In the genomic region with DNA sequence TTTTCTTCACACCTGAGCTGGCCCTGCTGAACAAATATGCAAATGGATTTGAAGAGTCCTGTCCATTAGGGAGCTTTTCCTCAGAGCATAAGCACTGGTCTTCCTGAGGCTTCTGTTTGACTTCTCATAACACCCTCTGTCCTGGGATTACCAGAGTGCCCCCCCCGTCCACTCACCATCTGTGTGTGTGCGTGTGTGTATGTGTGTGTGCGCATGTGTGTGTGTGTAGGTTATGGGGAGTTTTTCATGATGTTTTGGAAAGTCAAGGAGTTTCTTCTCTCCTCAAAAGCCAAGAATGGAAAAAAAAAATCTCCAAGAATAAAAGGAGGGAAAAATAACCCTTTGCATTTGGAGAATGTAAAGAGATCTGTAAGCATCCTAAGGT, we compare ENCODE assay signal across 13 cellular contexts. TPM values are rescaled to one million over a fixed set of nuclear protein-coding genes. Genes with fewer than 3 reads are reported as not detected.
DNase-seq lines count a peak whose midpoint lies in the region; ATAC-seq, FAIRE-seq and TF ChIP-seq lines count a peak whose summit lies in the region.
"Had no signal": no experiment of that assay in that cellular context is flagged by ENCODE, and none has a peak within 500 bp of the region (broad histone marks: within the 10 kb centered on the region; RNA-seq: fewer than 3 reads in every experiment).

No MANE protein-coding gene starts in this region.

- H3K27ac ChIP-seq in CD8-positive, alpha-beta T cell (ENCODE audit: low read depth, low read length), result no peak overlapping the region
- peak overlapping the region; percentile 92 to 97 for H3K27ac ChIP-seq in prostate gland

- WGBS in prostate gland, result 82% methylated on average over 3 of the region's 3 CpGs

- no peaks in the 10 kb centered on the region for H3K9me3 ChIP-seq in CD8-positive, alpha-beta T cell (ENCODE audit: low read length)
- H3K9me3 ChIP-seq in prostate gland, result no peaks in the 10 kb centered on the region

- no peaks in the 10 kb centered on the region for H3K36me3 ChIP-seq in CD8-positive, alpha-beta T cell (ENCODE audit: insufficient read depth, low read length)
- H3K36me3 ChIP-seq in prostate gland, result no peaks in the 10 kb centered on the region

- CTCF ChIA-PET in CD8-positive, alpha-beta T cell (lab: Charles Lee), result no interaction called here

- no peak overlapping the region for H3K4me3 ChIP-seq in CD8-positive, alpha-beta T cell (ENCODE audit: low read depth, low read length)
- no peak overlapping the region for H3K4me3 ChIP-seq in fibroblast of mammary gland (ENCODE audit: control insufficient read depth, low read depth, low read length)
- no peak overlapping the region for H3K4me3 ChIP-seq in prostate gland

- H3K27me3 ChIP-seq in CD8-positive, alpha-beta T cell (ENCODE audit: insufficient read depth, low read length), result no peaks in the 10 kb centered on the region
- no peaks in the 10 kb centered on the region for H3K27me3 ChIP-seq in prostate gland (replicated peaks; ENCODE audit: insufficient read depth)

- H3K27me3 Mint-ChIP-seq in CD8-positive, alpha-beta T cell (ENCODE audit: low read depth), result peaks cover 13% of the 10 kb centered on the region

- H3K4me1 ChIP-seq in CD8-positive, alpha-beta T cell (ENCODE audit: insufficient read depth, low read length), result peaks cover 12% of the 10 kb centered on the region
- H3K4me1 ChIP-seq in prostate gland (replicated peaks), result peaks cover 3% of the 10 kb centered on the region

- no peak for TF ChIP-seq CTCF in CD8-positive, alpha-beta T cell (IDR thresholded peaks at IDR 0.05)
- TF ChIP-seq CTCF in fibroblast of mammary gland (conservative IDR thresholded peaks at IDR 0.05; ENCODE audit: control insufficient read depth, insufficient read depth, low read depth, low read length), result no peak
- TF ChIP-seq CTCF in prostate gland (IDR thresholded peaks at IDR 0.05), result no peak

- peaks cover 5% of the 10 kb centered on the region for H3K4me1 Mint-ChIP-seq in CD8-positive, alpha-beta T cell (ENCODE audit: low read depth)

- no peak for DNase-seq in CD8-positive, alpha-beta T cell
- peak; percentile 8 for DNase-seq in HT-29 (ENCODE audit: low spot score)
- DNase-seq in fibroblast of mammary gland (ENCODE audit: low read depth), result peak; percentile 18
- no peak for DNase-seq in prostate gland (ENCODE audit: low spot score)
- DNase-seq in HuH-7.5 (ENCODE audit: low spot score), result no peak
- no peak for DNase-seq in H54 (ENCODE audit: insufficient read length, low spot score)
- DNase-seq: activated naive CD4-positive, alpha-beta T cell treated with anti-CD3 and anti-CD28 coated beads, Interleukin-2, amount 10 ng/mL, durations not matched to agents 7 days and 5 days; COR-L47; erythroblast; MM.1S; stimulated activated naive CD4-positive, alpha-beta T cell treated with Interleukin-2 at 50 U/mL for 16 hours had no signal

- POLR2A ChIA-PET in CD8-positive, alpha-beta T cell (lab: Charles Lee), result no interaction called here

- peak overlapping the region; percentile 38 for H3K4me3 Mint-ChIP-seq in CD8-positive, alpha-beta T cell
- H3K4me3 Mint-ChIP-seq: activated naive CD4-positive, alpha-beta T cell treated with anti-CD3 and anti-CD28 coated beads, Interleukin-2, amount 10 ng/mL, durations not matched to agents 7 days and 5 days; memory B cell had no signal

- H3K36me3 Mint-ChIP-seq in CD8-positive, alpha-beta T cell, result no peaks in the 10 kb centered on the region
- H3K36me3 Mint-ChIP-seq: activated naive CD4-positive, alpha-beta T cell treated with anti-CD3 and anti-CD28 coated beads, Interleukin-2, amount 10 ng/mL, durations not matched to agents 7 days and 5 days had no signal

- no peak for FAIRE-seq in H54 (lab: Jason Lieb, UNC)

- ATAC-seq in CD8-positive, alpha-beta T cell, result no peak
- ATAC-seq in GM18519 (IDR thresholded peaks at IDR 0.05; ENCODE audit: low FRiP score, unreplicated experiment), result no peak

- H3K9me3 Mint-ChIP-seq in CD8-positive, alpha-beta T cell, result no peaks in the 10 kb centered on the region

- TF ChIP-seq POLR2A in prostate gland (IDR thresholded peaks at IDR 0.05) (no peak), H54 (IDR thresholded peaks at IDR 0.05; ENCODE audit: low read depth, low read length) (no peak)

- intact Hi-C loops in CD8-positive, alpha-beta T cell (cut with DNase I, micrococcal nuclease), result no loop called here
- intact Hi-C loops in prostate gland (cut with DNase I), result loop anchor here (10.0 kb wide), 3 partner anchors 361 to 961 kb away; no protein-coding TSS in a partner anchor

- no peak overlapping the region for H3K27ac Mint-ChIP-seq in CD8-positive, alpha-beta T cell
- H3K27ac Mint-ChIP-seq: activated naive CD4-positive, alpha-beta T cell treated with anti-CD3 and anti-CD28 coated beads, Interleukin-2, amount 10 ng/mL, durations not matched to agents 7 days and 5 days; memory B cell had no signal

RNA-seq across cellular contexts. Expression of gene COMTD1, which starts 57.7 kb away (rescaled TPM):
- total RNA-seq in CD8-positive, alpha-beta T cell, result 1 to 10 TPM; 7.6 to 7.9 TPM
- total RNA-seq in HT-29 (2014; rRNA removed; shearing (Covaris generic)), result 114 and 124 TPM in 2 replicates
- total RNA-seq in prostate gland, result 10 to 100 TPM; 26.8 to 49.3 TPM

Comparison
In these comparisons a context has a peak if more than half of its experiments do, and no peak if none do; other contexts are left out.
1. DNase-seq: peak in HT-29 (single experiment) and fibroblast of mammary gland (single experiment); none in CD8-positive, alpha-beta T cell (0 of 7), prostate gland (single experiment), HuH-7.5 (single experiment) and H54 (single experiment).